8 cellular contexts compared by ENCODE assay signal in the genomic region with DNA sequence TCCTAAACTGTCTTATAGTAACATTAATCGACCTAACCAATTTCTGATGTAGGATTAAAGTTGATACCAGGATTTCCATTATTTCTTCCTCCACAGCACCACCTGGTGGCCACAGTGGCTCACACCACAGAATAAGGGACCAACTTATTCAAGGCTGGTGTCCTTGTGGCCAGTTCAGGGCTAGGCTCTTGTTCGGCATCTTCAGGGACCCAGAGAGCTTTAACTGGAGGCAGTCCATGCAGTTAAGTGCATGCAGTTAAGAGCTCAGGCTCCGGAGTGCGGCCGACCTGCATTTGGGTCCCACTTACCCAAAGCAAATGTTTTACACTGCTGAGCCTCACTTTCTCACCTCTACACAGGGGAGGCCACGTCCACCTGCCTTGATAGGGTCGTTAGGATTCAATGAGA. TPM values are rescaled to one million over a fixed set of nuclear protein-coding genes. Genes with fewer than 3 reads are reported as not detected.
A peak's percentile ranks its signal among the peaks of the same experiment; 100 is the strongest.
DNase-seq lines count a peak whose midpoint lies in the region; ATAC-seq and TF ChIP-seq lines count a peak whose summit lies in the region.

No MANE protein-coding gene starts in this region.

- intact Hi-C loops in esophagus squamous epithelium (cut with DNase I) (no loop called here), natural killer cell (cut with micrococcal nuclease) (loop anchor here (1.0 kb wide), 2 partner anchors 109 to 386 kb away; no protein-coding TSS in a partner anchor)

- no peak overlapping the region for H3K27ac ChIP-seq in esophagus squamous epithelium

- peak; percentile 89 to 95 (median 91) for TF ChIP-seq CTCF in esophagus squamous epithelium (IDR thresholded peaks at IDR 0.05)
- peak; percentile 83 for TF ChIP-seq CTCF in natural killer cell (IDR thresholded peaks at IDR 0.05)

- WGBS in esophagus squamous epithelium, 2 donors: 46 to 53% methylated on average over 3 to 5 of the region's 7 CpGs

- peak; percentile 76 to 82 (median 79) for ATAC-seq in natural killer cell
- ATAC-seq in HG03354 (IDR thresholded peaks at IDR 0.05; ENCODE audit: poor library complexity, severe bottlenecking, unreplicated experiment): no peak

- H3K36me3 ChIP-seq in esophagus squamous epithelium: peaks cover 10 to 93% (median 17%) of the 10 kb centered on the region in 3 donors

- H3K9me3 ChIP-seq in esophagus squamous epithelium: no peaks in the 10 kb centered on the region

- no peaks in the 10 kb centered on the region for H3K27me3 Mint-ChIP-seq in natural killer cell (ENCODE audit: low read depth in 2 of 2)

- H3K4me1 Mint-ChIP-seq in natural killer cell: peaks cover 33 to 36% of the 10 kb centered on the region in 2 donors

- no peaks in the 10 kb centered on the region for H3K9me3 Mint-ChIP-seq in natural killer cell

- no peak overlapping the region for H3K4me3 ChIP-seq in esophagus squamous epithelium

- peak overlapping the region; percentile 81 to 83 for H3K27ac Mint-ChIP-seq in natural killer cell

- peaks cover 37% of the 10 kb centered on the region for H3K36me3 Mint-ChIP-seq in natural killer cell

- TF ChIP-seq POLR2A in esophagus squamous epithelium (IDR thresholded peaks at IDR 0.05): no peak

- DNase-seq in DMS153 (lab: John Stamatoyannopoulos, UW) (peak; percentile 29), HuH-7.5 (ENCODE audit: low spot score) (peak; percentile 89), OCI-M2 (lab: John Stamatoyannopoulos, UW; ENCODE audit: unreplicated experiment) (peak; percentile 48), activated T-cell treated with anti-CD3 and anti-CD28 coated beads for 48 hours (ENCODE audit: low read depth) (peak; percentile 70), esophagus squamous epithelium (lab: John Stamatoyannopoulos, UW) (no peak), natural killer cell (peak; percentile 76)
- peak; percentile 43 to 81 (median 71) for DNase-seq in stimulated activated naive CD4-positive, alpha-beta T cell (lab: John Stamatoyannopoulos, UW)

- no peak overlapping the region for H3K4me3 Mint-ChIP-seq in natural killer cell

- H3K27me3 ChIP-seq in esophagus squamous epithelium: no peaks in the 10 kb centered on the region

- peaks cover 0 to 2% (median 1%) of the 10 kb centered on the region in 3 donors for H3K4me1 ChIP-seq in esophagus squamous epithelium

RNA-seq across cellular contexts. Expression of a gene that starts 42.0 kb away (rescaled TPM):
- 10 to 100 TPM in 2 of 4 donors, 1 to 10 TPM in 2; 4.0 to 17.5 (median 10.2) TPM for total RNA-seq in esophagus squamous epithelium
- 10 to 100 TPM in 2 of 3 donors, 1 to 10 TPM in 1; 7.6 to 24.0 (median 15.7) TPM for total RNA-seq in natural killer cell
